Comparison of ENCODE assay signal across 5 cellular contexts in the genomic region with DNA sequence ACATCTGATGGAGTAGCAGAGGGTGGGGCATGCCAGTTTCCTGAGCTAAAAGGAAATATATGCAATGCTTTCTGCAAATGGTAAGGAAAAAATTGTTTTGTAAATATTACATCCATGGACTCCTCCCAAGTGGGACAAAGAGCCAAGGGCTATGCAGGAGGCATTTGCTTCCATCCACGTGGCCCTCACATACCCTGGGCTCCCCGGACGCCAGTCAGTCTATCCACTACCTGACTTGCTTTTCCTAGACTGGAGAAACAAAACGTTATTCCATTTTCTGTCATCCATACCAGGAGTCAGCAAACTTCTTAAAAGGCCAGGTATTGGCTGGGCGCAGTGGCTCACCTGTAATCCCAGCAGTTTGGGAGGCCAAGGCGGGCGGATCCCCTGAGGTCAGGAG.
"Had no signal": no experiment of that assay in that cellular context is flagged by ENCODE, and none has a peak within 500 bp of the region (broad histone marks: within the 10 kb centered on the region; RNA-seq: fewer than 3 reads in every experiment).

No MANE protein-coding gene starts in this region.

- DNase-seq: H9, HCEC 1CT, IMR-90 had no signal

- ATAC-seq: GM23338, K562 had no signal

- H3K4me3 ChIP-seq: GM23338, K562 had no signal
